Comparison of ENCODE assay signal across 19 cellular contexts in the genomic region with DNA sequence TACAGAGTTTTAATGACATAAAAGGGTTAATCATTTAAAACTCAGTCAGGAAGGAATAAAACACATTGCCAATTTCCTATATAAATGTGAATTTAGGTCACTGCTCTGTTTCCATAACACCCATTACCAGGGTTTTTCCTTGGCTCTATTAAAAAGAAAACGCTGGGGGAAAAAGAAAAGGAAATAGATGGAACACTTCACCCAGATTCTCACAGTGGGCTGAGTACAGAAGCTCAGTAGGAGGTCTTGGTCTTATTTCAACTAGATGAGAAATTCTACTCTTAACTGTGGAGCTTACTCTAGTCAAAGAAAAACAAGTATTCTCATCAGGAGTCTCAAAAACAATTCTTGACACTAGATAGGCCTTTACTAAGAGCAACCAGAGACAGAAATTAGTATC. TPM values are rescaled to one million over a fixed set of nuclear protein-coding genes. Genes with fewer than 3 reads are reported as not detected.
"Had no signal": no experiment of that assay in that cellular context is flagged by ENCODE, and none has a peak within 500 bp of the region (broad histone marks: within the 10 kb centered on the region; RNA-seq: fewer than 3 reads in every experiment).

No MANE protein-coding gene starts in this region.

- H2AFZ ChIP-seq: hepatocyte had no signal

- H3K4me1 ChIP-seq: colonic mucosa, gastroesophageal sphincter had no signal

- H3K27me3 Mint-ChIP-seq: effector memory CD8-positive, alpha-beta T cell; naive thymus-derived CD4-positive, alpha-beta T cell had no signal

- ATAC-seq: activated CD4-positive, CD25-positive, alpha-beta regulatory T cell treated with anti-CD3 and anti-CD28 coated beads, Interleukin-2, amount 50 U/mL, for 24 hours; effector memory CD8-positive, alpha-beta T cell; gastroesophageal sphincter; naive thymus-derived CD4-positive, alpha-beta T cell; psoas muscle had no signal

- H3K27me3 ChIP-seq: adrenal gland, brain microvascular endothelial cell, colonic mucosa, gastroesophageal sphincter, hepatocyte had no signal

- H3K9me3 ChIP-seq: adrenal gland, colonic mucosa, gastroesophageal sphincter, psoas muscle had no signal

- H3K4me2 ChIP-seq: hepatocyte had no signal

- H3K4me1 Mint-ChIP-seq: naive thymus-derived CD4-positive, alpha-beta T cell had no signal

- H3K27ac ChIP-seq: adrenal gland, brain microvascular endothelial cell, colonic mucosa, gastroesophageal sphincter, hepatocyte, psoas muscle had no signal

- H3K9me3 Mint-ChIP-seq: effector memory CD8-positive, alpha-beta T cell; naive thymus-derived CD4-positive, alpha-beta T cell; T-helper 2 cell treated with Interferon-gamma antibody and Interleukin-4, amounts not matched to agents 5 μg/mL and 100 μg/mL, for 36 hours had no signal

- DNase-seq: activated naive CD4-positive, alpha-beta T cell treated with anti-CD3 and anti-CD28 coated beads, Interleukin-2, amount 50 U/mL, for 16 hours; activated T-cell treated with anti-CD3 and anti-CD28 coated beads, Interleukin-2, amount 50 U/mL, for 1 hour; adrenal gland; brain microvascular endothelial cell; colonic mucosa; effector memory CD8-positive, alpha-beta T cell; naive thymus-derived CD4-positive, alpha-beta T cell; psoas muscle; stimulated activated CD4-positive, alpha-beta T cell treated with anti-CD3 and anti-CD28 coated beads, Interleukin-2, amount 100 ng/mL, for 48 hours; stimulated activated naive CD4-positive, alpha-beta T cell treated with Interleukin-2 at 50 U/mL for 16 hours had no signal

- H3K79me2 ChIP-seq: hepatocyte had no signal

- H3K4me3 ChIP-seq: adrenal gland, colonic mucosa, gastroesophageal sphincter, hepatocyte, psoas muscle had no signal

- H3K4me3 Mint-ChIP-seq: effector memory CD8-positive, alpha-beta T cell; naive thymus-derived CD4-positive, alpha-beta T cell; T-helper 2 cell treated with Interferon-gamma antibody and Interleukin-4, amounts not matched to agents 5 μg/mL and 100 μg/mL, for 36 hours had no signal

- H3K27ac Mint-ChIP-seq: naive thymus-derived CD4-positive, alpha-beta T cell; T-helper 2 cell treated with Interferon-gamma antibody and Interleukin-4, amounts not matched to agents 5 μg/mL and 100 μg/mL, for 36 hours had no signal

RNA-seq across cellular contexts. Expression of a gene that starts 38.1 kb away (rescaled TPM):
- total RNA-seq: colonic mucosa; epithelial cell of proximal tubule; gastroesophageal sphincter; hepatocyte; kidney epithelial cell; mononuclear cell; naive thymus-derived CD4-positive, alpha-beta T cell; psoas muscle; temporal lobe; urinary bladder had no signal
- polyA plus RNA-seq: hepatocyte; naive thymus-derived CD4-positive, alpha-beta T cell; urinary bladder had no signal
